Comparison of ENCODE assay signal across 20 cellular contexts in the genomic region with DNA sequence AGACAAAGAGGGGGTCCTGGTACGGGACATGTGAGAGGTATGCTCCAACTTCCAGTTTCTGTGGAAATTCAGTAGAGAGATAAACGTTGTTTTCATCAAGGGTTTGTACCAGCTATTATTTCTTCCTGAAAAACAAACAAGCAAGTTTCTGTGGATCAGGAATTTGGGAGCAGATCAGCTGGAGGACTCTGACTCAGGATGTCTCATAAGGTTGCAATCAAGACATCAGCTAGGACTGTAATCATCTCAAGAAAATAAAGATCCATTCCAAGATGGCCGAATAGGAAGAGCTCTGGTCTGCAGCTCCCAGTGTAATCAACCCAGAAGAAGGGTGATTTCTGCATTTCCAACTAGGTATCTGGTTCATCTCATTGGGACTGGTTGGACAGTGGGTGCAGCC. TPM values are rescaled to one million over a fixed set of nuclear protein-coding genes. Genes with fewer than 3 reads are reported as not detected.
DNase-seq lines count a peak whose midpoint lies in the region; FAIRE-seq and TF ChIP-seq lines count a peak whose summit lies in the region.
"Had no signal": no experiment of that assay in that cellular context is flagged by ENCODE, and none has a peak within 500 bp of the region (broad histone marks: within the 10 kb centered on the region; RNA-seq: fewer than 3 reads in every experiment).

No MANE protein-coding gene starts in this region.

- H2AFZ ChIP-seq in astrocyte (ENCODE audit: low read depth, low read length): peak overlapping the region; percentile 57

- H3K9me3 Mint-ChIP-seq in astrocyte (ENCODE audit: unreplicated experiment): peaks cover 30% of the 10 kb centered on the region

- H3K27me3 ChIP-seq in astrocyte (ENCODE audit: insufficient read depth, low read length): no peaks in the 10 kb centered on the region
- H3K27me3 ChIP-seq: colonic mucosa, Peyer's patch had no signal

- H3K27ac Mint-ChIP-seq in astrocyte (ENCODE audit: unreplicated experiment): no peak overlapping the region

- H3K9ac ChIP-seq in astrocyte (ENCODE audit: low read length): no peak overlapping the region

- peaks cover 5% of the 10 kb centered on the region for H3K9me3 ChIP-seq in astrocyte (ENCODE audit: insufficient read depth, low read depth, low read length)
- H3K9me3 ChIP-seq: colonic mucosa, Peyer's patch had no signal

- H3K27ac ChIP-seq in astrocyte (ENCODE audit: low read depth, low read length): peak overlapping the region; percentile 21
- H3K27ac ChIP-seq: colonic mucosa, Peyer's patch had no signal

- no peak overlapping the region for H3K4me3 Mint-ChIP-seq in astrocyte (ENCODE audit: unreplicated experiment)
- H3K4me3 Mint-ChIP-seq: activated T-cell treated with anti-CD3 and anti-CD28 coated beads, Interleukin-2, amount 50 U/mL, for 4 hours had no signal

- no peaks in the 10 kb centered on the region for H3K27me3 Mint-ChIP-seq in astrocyte (ENCODE audit: low read depth, unreplicated experiment)

- no peaks in the 10 kb centered on the region for H3K4me1 ChIP-seq in astrocyte (ENCODE audit: insufficient read depth, low read length)
- H3K4me1 ChIP-seq: colonic mucosa, Peyer's patch had no signal

- H3K79me2 ChIP-seq in astrocyte (ENCODE audit: insufficient read depth, low read length): no peaks in the 10 kb centered on the region

- no peaks in the 10 kb centered on the region for H3K36me3 Mint-ChIP-seq in astrocyte (ENCODE audit: low read depth, unreplicated experiment)

- H3K4me1 Mint-ChIP-seq in astrocyte (ENCODE audit: low read depth, unreplicated experiment): no peaks in the 10 kb centered on the region

- no peaks in the 10 kb centered on the region for H4K20me1 ChIP-seq in astrocyte (ENCODE audit: insufficient read depth, low read length)

- FAIRE-seq in astrocyte (lab: Jason Lieb, UNC): no peak
- FAIRE-seq: endometrium, urothelium cell line had no signal

- H3K36me3 ChIP-seq in astrocyte (ENCODE audit: insufficient read depth, low read length): no peaks in the 10 kb centered on the region
- H3K36me3 ChIP-seq: colonic mucosa, Peyer's patch had no signal

- peak overlapping the region; percentile 47 for H3K4me2 ChIP-seq in astrocyte (ENCODE audit: low read length)

- DNase-seq in AG08396 (ENCODE audit: low spot score) (peak; percentile 52), HCEC 1CT (peak; percentile 64), astrocyte (ENCODE audit: low read depth) (no peak), foreskin fibroblast (peak; percentile 67 to 76), NCI-H2227 (lab: John Stamatoyannopoulos, UW; ENCODE audit: unreplicated experiment) (no peak), iPS-NIHi11 (ENCODE audit: low spot score) (no peak), NOMO-1 treated with dmso at 0.1 percent for 144 hours (lab: John Stamatoyannopoulos, UW; ENCODE audit: unreplicated experiment) (no peak), nucleus accumbens (lab: John Stamatoyannopoulos, UW) (no peak)
- DNase-seq: activated CD4-positive, CD25-positive, alpha-beta regulatory T cell treated with anti-CD3 and anti-CD28 coated beads, Interleukin-2, amount 50 U/mL, for 72 hours; activated naive CD4-positive, alpha-beta T cell treated with anti-CD3 and anti-CD28 coated beads, Interleukin-2, amount 50 U/mL, for 16 hours; activated T-cell treated with anti-CD3 and anti-CD28 coated beads, Interleukin-2, amount 50 U/mL, for 4 hours; colonic mucosa; left ventricle myocardium superior; NCI-H1436 treated with DMSO at 0.1 percent for 48 hours; NCI-H226; Peyer's patch; substantia nigra; T1000 had no signal

- TF ChIP-seq CTCF in astrocyte (IDR thresholded peaks at IDR 0.05; ENCODE audit: insufficient read depth, low read depth, low read length) (no peak), foreskin fibroblast (IDR thresholded peaks at IDR 0.05; ENCODE audit: low read depth, low read length) (no peak)

- H3K4me3 ChIP-seq in astrocyte (ENCODE audit: insufficient read depth, low read depth, low read length) (no peak overlapping the region), foreskin fibroblast (ENCODE audit: low read depth in 1 of 2, low read length in 2 of 2) (no peak overlapping the region)
- H3K4me3 ChIP-seq: colonic mucosa, Peyer's patch had no signal

RNA-seq across cellular contexts. Expression of gene NFKB1, which starts 23.5 kb away (rescaled TPM):
- total RNA-seq in astrocyte: 17.2 and 19.9 TPM in 2 replicates

Comparison
In these comparisons a context has a peak if more than half of its experiments do, and no peak if none do; other contexts are left out.
1. DNase-seq: peak in AG08396 (single experiment), HCEC 1CT (single experiment) and foreskin fibroblast (2 of 2); none in astrocyte (single experiment), NCI-H2227 (single experiment), iPS-NIHi11 (single experiment), NOMO-1 treated with dmso at 0.1 percent for 144 hours (single experiment) and nucleus accumbens (0 of 56).